Comparison of ENCODE assay signal across 8 cellular contexts in genomic region chr6:149840345-149841075, GRCh38. TPM values are rescaled to one million over a fixed set of nuclear protein-coding genes. Genes with fewer than 3 reads are reported as not detected.
DNase-seq lines count a peak whose midpoint lies in the region; ATAC-seq, FAIRE-seq and TF ChIP-seq lines count a peak whose summit lies in the region.

No MANE protein-coding gene starts in this region.

- H4K8ac ChIP-seq in H1 (ENCODE audit: extremely low read depth, insufficient read depth, low read length): no peak overlapping the region
- no peak overlapping the region for H4K8ac ChIP-seq in mesendoderm (ENCODE audit: low read depth, low read length)

- H3K4me1 ChIP-seq in H1 (replicated peaks in 1 of 4; ENCODE audit: control insufficient read depth in 3 of 4, insufficient read depth in 4 of 4, low read length in 3 of 4) (no peaks in the 10 kb centered on the region), mesendoderm (ENCODE audit: control insufficient read depth, low read depth, low read length) (peaks cover 3% of the 10 kb centered on the region), upper lobe of right lung (no peaks in the 10 kb centered on the region)

- POLR2A ChIA-PET in activated CD4-positive, alpha-beta memory T cell treated with anti-CD3 and anti-CD28 coated beads for 36 hours (lab: Charles Lee): no interaction called here
- POLR2A ChIA-PET in H1 (lab: Charles Lee; ENCODE audit: partially characterized antibody): no interaction called here

- H3K9me3 ChIP-seq in H1 (ENCODE audit: insufficient read depth in 2 of 2, low read depth in 1 of 2, low read length in 1 of 2): no peaks in the 10 kb centered on the region
- no peaks in the 10 kb centered on the region for H3K9me3 ChIP-seq in upper lobe of right lung

- no peak overlapping the region for H3K14ac ChIP-seq in H1 (ENCODE audit: insufficient read length)

- intact Hi-C loops in activated CD4-positive, alpha-beta memory T cell treated with anti-CD3 and anti-CD28 coated beads for 36 hours (cut with micrococcal nuclease): loop anchor here (1.0 to 10.0 kb wide), 2 partner anchors 86 to 174 kb away; no protein-coding TSS in a partner anchor
- intact Hi-C loops in upper lobe of right lung (cut with DNase I): loop anchor here (5.0 kb wide), 1 partner anchor 87 kb away; no protein-coding TSS in a partner anchor

- H3K36me3 ChIP-seq in H1 (ENCODE audit: control insufficient read depth in 2 of 4, insufficient read depth in 4 of 4, low read length in 3 of 4) (no peaks in the 10 kb centered on the region), mesendoderm (ENCODE audit: control insufficient read depth, insufficient read depth, low read length) (no peaks in the 10 kb centered on the region), upper lobe of right lung (peaks cover 7% of the 10 kb centered on the region)

- H3K9ac ChIP-seq in H1 (replicated peaks in 1 of 4; ENCODE audit: extremely low read depth in 1 of 4, low read depth in 3 of 4, low read length in 3 of 4) (no peak overlapping the region), mesendoderm (ENCODE audit: low read length) (no peak overlapping the region)

- H3K27me3 ChIP-seq in H1 (replicated peaks in 1 of 4; ENCODE audit: control insufficient read depth in 3 of 4, extremely low read depth in 1 of 4, insufficient read depth in 3 of 4, low read length in 3 of 4) (no peaks in the 10 kb centered on the region), mesendoderm (ENCODE audit: insufficient read depth, low read length, poor library complexity) (peaks cover 1% of the 10 kb centered on the region), upper lobe of right lung (no peaks in the 10 kb centered on the region)

- H2BK120ac ChIP-seq in H1 (replicated peaks; ENCODE audit: low read depth, low read length) (no peak overlapping the region), mesendoderm (ENCODE audit: low read depth, low read length) (no peak overlapping the region)

- no peak overlapping the region for H2BK20ac ChIP-seq in H1 (ENCODE audit: low read length)

- peak; percentile 95 for DNase-seq in AG20443 (ENCODE audit: low spot score)
- DNase-seq in H4 (ENCODE audit: low spot score): peak; percentile 66
- peak; percentile 63 for DNase-seq in NCI-H226
- DNase-seq in activated CD4-positive, alpha-beta memory T cell treated with anti-CD3 and anti-CD28 coated beads for 36 hours: peak; percentile 71
- DNase-seq in H1 (ENCODE audit: low read depth in 1 of 2, low spot score in 2 of 2): peak in 1 of 2 experiments; percentile 84
- DNase-seq in mesendoderm: peak; percentile 81
- DNase-seq in upper lobe of right lung: peak; percentile 77

- FAIRE-seq in H1 (lab: Jason Lieb, UNC): peak; percentile 65

- H3K27ac ChIP-seq in H1 (ENCODE audit: low read depth, low read length) (no peak overlapping the region), mesendoderm (ENCODE audit: low read depth, low read length) (no peak overlapping the region), upper lobe of right lung (no peak overlapping the region)

- H4K20me1 ChIP-seq in H1 (replicated peaks in 1 of 2; ENCODE audit: control insufficient read depth in 1 of 2, insufficient read depth in 2 of 2, low read length in 2 of 2): peaks cover 2% of the 10 kb centered on the region in 2 experiments

- H3K79me1 ChIP-seq in H1 (ENCODE audit: low read depth, low read length): no peaks in the 10 kb centered on the region
- no peaks in the 10 kb centered on the region for H3K79me1 ChIP-seq in mesendoderm (ENCODE audit: low read length)

- H3K4ac ChIP-seq in H1 (replicated peaks; ENCODE audit: insufficient read length, low read depth, low read length) (no peak overlapping the region), mesendoderm (ENCODE audit: low read depth, low read length) (no peak overlapping the region)

- H4K5ac ChIP-seq in H1 (ENCODE audit: insufficient read length, low read depth, low read length) (no peak overlapping the region), mesendoderm (ENCODE audit: low read length) (no peak overlapping the region)

- H3K79me2 ChIP-seq in H1 (ENCODE audit: control insufficient read depth in 1 of 2, insufficient read depth in 2 of 2, low read length in 2 of 2) (no peaks in the 10 kb centered on the region), mesendoderm (ENCODE audit: control insufficient read depth, insufficient read depth, low read length) (no peaks in the 10 kb centered on the region)

- H2BK12ac ChIP-seq in H1 (ENCODE audit: low read depth, low read length): no peak overlapping the region; the same call in 1 of the 2 replicates

- TF ChIP-seq EP300 in H1 (IDR thresholded peaks at IDR 0.05; ENCODE audit: borderline replicate concordance in 1 of 2, low read depth in 2 of 2, low read length in 2 of 2): no peak

- no peak overlapping the region for H2BK5ac ChIP-seq in H1 (ENCODE audit: low read depth, low read length)
- no peak overlapping the region for H2BK5ac ChIP-seq in mesendoderm (ENCODE audit: low read length)

- H3K27ac Mint-ChIP-seq in activated CD4-positive, alpha-beta memory T cell treated with anti-CD3 and anti-CD28 coated beads for 36 hours: no peak overlapping the region

- no peak overlapping the region for H3K23ac ChIP-seq in H1 (ENCODE audit: insufficient read length)
- no peak overlapping the region for H3K23ac ChIP-seq in mesendoderm (ENCODE audit: low read length)

- 66% methylated on average over 8 of the region's 8 CpGs; no CpG with 5 or more reads in 1 of the 2 experiments for WGBS in H1 (ENCODE audit: extremely low coverage in 1 of 2, insufficient coverage in 1 of 2, insufficient read length in 1 of 2, insufficient replicate concordance in 2 of 2, low coverage in 1 of 2, low lambda C conversion rate in 2 of 2, missing lambda C conversion rate in 1 of 2), 2 experiments
- WGBS in mesendoderm (ENCODE audit: extremely low coverage, insufficient coverage, low lambda C conversion rate): no CpG with 5 or more reads among the region's 8 CpGs

- no peaks in the 10 kb centered on the region for H3K9me3 Mint-ChIP-seq in activated CD4-positive, alpha-beta memory T cell treated with anti-CD3 and anti-CD28 coated beads for 36 hours

- no peaks in the 10 kb centered on the region for H3K36me3 Mint-ChIP-seq in activated CD4-positive, alpha-beta memory T cell treated with anti-CD3 and anti-CD28 coated beads for 36 hours

- peak; percentile 84 to 88 for TF ChIP-seq RAD21 in H1 (IDR thresholded peaks at IDR 0.05 in 1 of 2, conservative IDR thresholded peaks at IDR 0.05 in 1 of 2; ENCODE audit: low read depth in 2 of 2, low read length in 2 of 2)

- H3K23me2 ChIP-seq in H1 (ENCODE audit: low read depth, low read length): no peaks in the 10 kb centered on the region

- H3K56ac ChIP-seq in H1 (replicated peaks; ENCODE audit: insufficient read length, low read depth, low read length): no peak overlapping the region
- no peak overlapping the region for H3K56ac ChIP-seq in mesendoderm (ENCODE audit: low read length)

- H3K4me2 ChIP-seq in H1 (ENCODE audit: insufficient read depth in 1 of 2, low read depth in 2 of 2, low read length in 2 of 2) (no peak overlapping the region), mesendoderm (ENCODE audit: low read length) (no peak overlapping the region)

- H3K4me3 Mint-ChIP-seq in activated CD4-positive, alpha-beta memory T cell treated with anti-CD3 and anti-CD28 coated beads for 36 hours: no peak overlapping the region

- H3K27me3 Mint-ChIP-seq in activated CD4-positive, alpha-beta memory T cell treated with anti-CD3 and anti-CD28 coated beads for 36 hours: no peaks in the 10 kb centered on the region

- TF ChIP-seq POLR2A in H1 (IDR thresholded peaks at IDR 0.05; ENCODE audit: control extremely low read depth in 1 of 2, low read depth in 2 of 2, low read length in 2 of 2) (no peak), GM18505 (IDR thresholded peaks at IDR 0.05; ENCODE audit: borderline replicate concordance, extremely low read depth, insufficient read depth, insufficient read length) (no peak)

- H2AK5ac ChIP-seq in H1 (ENCODE audit: low read depth, low read length): no peak overlapping the region
- H2AK5ac ChIP-seq in mesendoderm (ENCODE audit: low read length): no peak overlapping the region

- no peak overlapping the region for H2AFZ ChIP-seq in H1 (ENCODE audit: low read length)

- H3K4me3 ChIP-seq in H1 (ENCODE audit: extremely low read depth in 1 of 4, insufficient read depth in 2 of 4, low read depth in 3 of 4, low read length in 4 of 4) (no peak overlapping the region), mesendoderm (ENCODE audit: low read length) (no peak overlapping the region), upper lobe of right lung (no peak overlapping the region)

- peak; percentile 93 for ATAC-seq in upper lobe of right lung
- ATAC-seq in GM18505 (IDR thresholded peaks at IDR 0.05; ENCODE audit: unreplicated experiment): no peak

- no peak overlapping the region for H3K18ac ChIP-seq in H1 (ENCODE audit: extremely low read depth, low read length)
- no peak overlapping the region for H3K18ac ChIP-seq in mesendoderm (ENCODE audit: low read length)

- TF ChIP-seq CTCF in H1 (IDR thresholded peaks at IDR 0.05; ENCODE audit: control extremely low read depth in 1 of 3, insufficient read depth in 1 of 3, low read depth in 1 of 3, low read length in 3 of 3): peak; percentile 80 to 91 (median 85)
- peak; percentile 64 for TF ChIP-seq CTCF in upper lobe of right lung (IDR thresholded peaks at IDR 0.05)

- no peaks in the 10 kb centered on the region for H3K4me1 Mint-ChIP-seq in activated CD4-positive, alpha-beta memory T cell treated with anti-CD3 and anti-CD28 coated beads for 36 hours (ENCODE audit: low read depth)

- CTCF ChIA-PET in activated CD4-positive, alpha-beta memory T cell treated with anti-CD3 and anti-CD28 coated beads for 36 hours (lab: Charles Lee): interaction anchor here (0.7 to 1.8 kb wide), 10 partner anchors 9 to 176 kb away, joined by 3 to 9 read pairs (median 4); no protein-coding TSS in a partner anchor
- CTCF ChIA-PET in H1 (lab: Charles Lee; ENCODE audit: partially characterized antibody): interaction anchor here (0.6 to 15.4 kb wide), 29 partner anchors 10 to 1596 kb away, joined by 3 to 195 read pairs (median 4); partner anchors contain the start of genes LRP11 and RAET1E

- H4K91ac ChIP-seq in H1 (replicated peaks; ENCODE audit: insufficient read length, low read length): no peak overlapping the region

- H2BK15ac ChIP-seq in H1 (ENCODE audit: low read length) (no peak overlapping the region), mesendoderm (replicated peaks; ENCODE audit: low read depth) (no peak overlapping the region)

RNA-seq across cellular contexts. Expression of gene LRP11, which starts 23.6 kb away (rescaled TPM):
- total RNA-seq in H4 (2014; rRNA removed; shearing (Covaris generic)): 36.8 and 37.0 TPM in 2 replicates
- 1 to 10 TPM; 6.7 to 7.2 TPM for total RNA-seq in activated CD4-positive, alpha-beta memory T cell treated with anti-CD3 and anti-CD28 coated beads for 36 hours
- 20.0 TPM in 2 replicates for total RNA-seq in H1 (2021; fragmentation: NEBNext Ultra II Directional; extraction: Animal tissue kit (Norgen Biotek cat#: 25700))
- polyA plus RNA-seq in H1 (2011; rRNA removed): 10.8 and 11.0 TPM in 2 replicates
- 12.8 TPM for polyA plus RNA-seq in H1 (2011; cell fraction: cytosol; rRNA removed)
- polyA plus RNA-seq in H1 (2011; cell fraction: nucleus; rRNA removed): 12.1 TPM
- 10.4 to 13.8 TPM (median 11.3 TPM) in 4 replicates for polyA plus RNA-seq in H1 (2012, experiment 1 of 2)
- polyA plus RNA-seq in H1 (2012, experiment 2 of 2): 2.4 TPM
- 13.3 TPM for polyA plus RNA-seq in H1 (2013, experiment 1 of 2)
- 15.4 TPM for polyA plus RNA-seq in H1 (2013, experiment 2 of 2)
- polyA minus RNA-seq in H1 (2011; rRNA and poly(A)+ RNA removed): 21.4 and 22.7 TPM in 2 replicates
- polyA minus RNA-seq in H1 (2011; cell fraction: cytosol; rRNA and poly(A)+ RNA removed): 13.1 TPM
- 11.2 TPM for polyA minus RNA-seq in H1 (2011; cell fraction: nucleus; rRNA and poly(A)+ RNA removed)
- 4.5 TPM for polyA plus RNA-seq in mesendoderm (2013, experiment 1 of 2)
- 4.4 TPM for polyA plus RNA-seq in mesendoderm (2013, experiment 2 of 2)
- 51.1 TPM for total RNA-seq in upper lobe of right lung

RNA-seq across cellular contexts. Expression of gene RAET1E, which starts 57.4 kb away (rescaled TPM):
- total RNA-seq in H4 (2014; rRNA removed; shearing (Covaris generic)): not detected in 2 replicates
- total RNA-seq in activated CD4-positive, alpha-beta memory T cell treated with anti-CD3 and anti-CD28 coated beads for 36 hours: not detected
- total RNA-seq in H1 (2021; fragmentation: NEBNext Ultra II Directional; extraction: Animal tissue kit (Norgen Biotek cat#: 25700)): not detected in 2 replicates
- polyA plus RNA-seq in H1 (2011; rRNA removed): not detected in 2 replicates
- not detected for polyA plus RNA-seq in H1 (2011; cell fraction: cytosol; rRNA removed)
- not detected for polyA plus RNA-seq in H1 (2011; cell fraction: nucleus; rRNA removed)
- polyA plus RNA-seq in H1 (2012, experiment 1 of 2): not detected in 4 replicates
- polyA plus RNA-seq in H1 (2012, experiment 2 of 2): not detected
- not detected for polyA plus RNA-seq in H1 (2013, experiment 1 of 2)
- not detected for polyA plus RNA-seq in H1 (2013, experiment 2 of 2)
- polyA minus RNA-seq in H1 (2011; rRNA and poly(A)+ RNA removed): not detected in 2 replicates
- polyA minus RNA-seq in H1 (2011; cell fraction: cytosol; rRNA and poly(A)+ RNA removed): not detected
- polyA minus RNA-seq in H1 (2011; cell fraction: nucleus; rRNA and poly(A)+ RNA removed): not detected
- polyA plus RNA-seq in mesendoderm (2013, experiment 1 of 2): not detected
- not detected for polyA plus RNA-seq in mesendoderm (2013, experiment 2 of 2)
- 0.96 TPM for total RNA-seq in upper lobe of right lung
